Comparison of ENCODE assay signal across 9 cellular contexts in genomic region chr22:44701187-44701586, GRCh38. TPM values are rescaled to one million over a fixed set of nuclear protein-coding genes. Genes with fewer than 3 reads are reported as not detected.
DNase-seq lines count a peak whose midpoint lies in the region; ATAC-seq and TF ChIP-seq lines count a peak whose summit lies in the region.
"Had no signal": no experiment of that assay in that cellular context is flagged by ENCODE, and none has a peak within 500 bp of the region (broad histone marks: within the 10 kb centered on the region; RNA-seq: fewer than 3 reads in every experiment).

No MANE protein-coding gene starts in this region.

- DNase-seq in activated CD4-positive, alpha-beta T cell treated with anti-CD3 and anti-CD28 coated beads, Interleukin-2, amount 10 ng/mL, durations not matched to agents 24 days and 14 days, result no peak
- DNase-seq in activated CD4-positive, alpha-beta T cell treated with anti-CD3 and anti-CD28 coated beads for 4 hours, result no peak
- DNase-seq in WTC11 (ENCODE audit: low spot score), result no peak
- DNase-seq in suprapubic skin (ENCODE audit: low spot score in 2 of 2), result no peak
- no peak for DNase-seq in GOT3 (lab: John Stamatoyannopoulos, UW)
- no peak for DNase-seq in effector CD4-positive, alpha-beta T cell
- DNase-seq in NCI-H748 (lab: John Stamatoyannopoulos, UW; ENCODE audit: unreplicated experiment), result no peak

- CTCF ChIA-PET in WTC11 (lab: Charles Lee), result interaction anchor here (1.0 to 6.5 kb wide), 2 partner anchors 16 to 120 kb away, joined by 3 to 24 read pairs; no protein-coding TSS in a partner anchor

- H3K27ac Mint-ChIP-seq in activated CD4-positive, alpha-beta T cell treated with anti-CD3 and anti-CD28 coated beads, Interleukin-2, amount 10 ng/mL, durations not matched to agents 24 days and 14 days, result no peak overlapping the region
- H3K27ac Mint-ChIP-seq in WTC11, result no peak overlapping the region

- POLR2A ChIA-PET in WTC11 (lab: Charles Lee), result no interaction called here

- H3K27me3 Mint-ChIP-seq in activated CD4-positive, alpha-beta T cell treated with anti-CD3 and anti-CD28 coated beads, Interleukin-2, amount 10 ng/mL, durations not matched to agents 24 days and 14 days, result peaks cover 3% of the 10 kb centered on the region
- H3K27me3 Mint-ChIP-seq in WTC11 (ENCODE audit: low read depth), result peaks cover 35% of the 10 kb centered on the region

- no peaks in the 10 kb centered on the region for H3K36me3 Mint-ChIP-seq in activated CD4-positive, alpha-beta T cell treated with anti-CD3 and anti-CD28 coated beads, Interleukin-2, amount 10 ng/mL, durations not matched to agents 24 days and 14 days (ENCODE audit: low read depth)
- no peaks in the 10 kb centered on the region for H3K36me3 Mint-ChIP-seq in WTC11

- intact Hi-C loops in activated CD4-positive, alpha-beta T cell treated with anti-CD3 and anti-CD28 coated beads, Interleukin-2, amount 10 ng/mL, durations not matched to agents 24 days and 14 days (cut with micrococcal nuclease), result no loop called here

- H3K4me3 Mint-ChIP-seq in activated CD4-positive, alpha-beta T cell treated with anti-CD3 and anti-CD28 coated beads, Interleukin-2, amount 10 ng/mL, durations not matched to agents 24 days and 14 days, result peak overlapping the region; percentile 72
- H3K4me3 Mint-ChIP-seq in WTC11, result peak overlapping the region; percentile 53; the same call in 1 of the 2 replicates

- H3K4me3 ChIP-seq in mesodermal cell (ENCODE audit: extremely low read depth, insufficient read depth, low read length, poor library complexity, severe bottlenecking), result no peak overlapping the region
- H3K4me3 ChIP-seq in suprapubic skin, result no peak overlapping the region

- 100% methylated on average over 4 of the region's 4 CpGs for WGBS in mesodermal cell (ENCODE audit: insufficient coverage in 2 of 2), 2 experiments
- WGBS in suprapubic skin, result 83% methylated on average over 4 of the region's 4 CpGs

- H3K27me3 ChIP-seq in suprapubic skin, result no peaks in the 10 kb centered on the region

- H3K4me1 ChIP-seq in mesodermal cell (ENCODE audit: control insufficient read depth, insufficient read depth, low read length, poor library complexity, severe bottlenecking) (peaks cover 34% of the 10 kb centered on the region), suprapubic skin (peaks cover 40% of the 10 kb centered on the region)

- H3K27ac ChIP-seq in mesodermal cell (ENCODE audit: low read depth, low read length, severe bottlenecking) (peak overlapping the region; percentile 64), suprapubic skin (peak overlapping the region; percentile 56)

- no peak for TF ChIP-seq CTCF in WTC11 (IDR thresholded peaks at IDR 0.05)
- no peak for TF ChIP-seq CTCF in suprapubic skin (IDR thresholded peaks at IDR 0.05)

- H3K9me3 Mint-ChIP-seq in activated CD4-positive, alpha-beta T cell treated with anti-CD3 and anti-CD28 coated beads, Interleukin-2, amount 10 ng/mL, durations not matched to agents 24 days and 14 days, result no peaks in the 10 kb centered on the region
- no peaks in the 10 kb centered on the region for H3K9me3 Mint-ChIP-seq in WTC11

- H3K36me3 ChIP-seq in mesodermal cell (ENCODE audit: control insufficient read depth, insufficient read depth, low read length), result peaks cover 4% of the 10 kb centered on the region
- no peaks in the 10 kb centered on the region for H3K36me3 ChIP-seq in suprapubic skin

- TF ChIP-seq EP300 in suprapubic skin (IDR thresholded peaks at IDR 0.05), result no peak

- H3K9me3 ChIP-seq in mesodermal cell (ENCODE audit: control insufficient read depth, low read length) (no peaks in the 10 kb centered on the region), suprapubic skin (no peaks in the 10 kb centered on the region)

- no peak for ATAC-seq in WTC11

- no peak for TF ChIP-seq POLR2A in suprapubic skin (IDR thresholded peaks at IDR 0.05)

- peaks cover 4% of the 10 kb centered on the region for H3K4me1 Mint-ChIP-seq in activated CD4-positive, alpha-beta T cell treated with anti-CD3 and anti-CD28 coated beads, Interleukin-2, amount 10 ng/mL, durations not matched to agents 24 days and 14 days
- peaks cover 17% of the 10 kb centered on the region for H3K4me1 Mint-ChIP-seq in WTC11

TF ChIP-seq in WTC11, 78 proteins besides CTCF, POLR2A, EP300 and RAD21 (continues in another document):
- no peak for TF ChIP-seq PREB (CRISPR knock-in tag; IDR thresholded peaks at IDR 0.05; ENCODE audit: borderline replicate concordance)
- TF ChIP-seq FOXK1 (CRISPR knock-in tag; IDR thresholded peaks at IDR 0.05), result no peak
- TF ChIP-seq AFF4 (CRISPR knock-in tag; IDR thresholded peaks at IDR 0.05; ENCODE audit: borderline replicate concordance), result no peak
- TF ChIP-seq TP53 (CRISPR knock-in tag; IDR thresholded peaks at IDR 0.05), result no peak
- no peak for TF ChIP-seq ZNF416 (CRISPR knock-in tag; IDR thresholded peaks at IDR 0.05)
- TF ChIP-seq JUN (CRISPR knock-in tag; IDR thresholded peaks at IDR 0.05), result no peak
- no peak for TF ChIP-seq NR1H2 (CRISPR knock-in tag; IDR thresholded peaks at IDR 0.05)
- no peak for TF ChIP-seq SOX15 (CRISPR knock-in tag; IDR thresholded peaks at IDR 0.05)
- no peak for TF ChIP-seq RORB (CRISPR knock-in tag; IDR thresholded peaks at IDR 0.05)
- no peak for TF ChIP-seq CDX4 (CRISPR knock-in tag; IDR thresholded peaks at IDR 0.05; ENCODE audit: borderline replicate concordance)
- no peak for TF ChIP-seq FOXJ3 (CRISPR knock-in tag; IDR thresholded peaks at IDR 0.05; ENCODE audit: borderline replicate concordance)
- TF ChIP-seq NR3C1 (CRISPR knock-in tag; conservative IDR thresholded peaks at IDR 0.05; ENCODE audit: low read depth), result no peak
- no peak for TF ChIP-seq GABPB1 (CRISPR knock-in tag; IDR thresholded peaks at IDR 0.05)

RNA-seq across cellular contexts. Expression of gene PRR5, which starts 0.8 kb away (rescaled TPM):
- total RNA-seq in activated CD4-positive, alpha-beta T cell treated with anti-CD3 and anti-CD28 coated beads, Interleukin-2, amount 10 ng/mL, durations not matched to agents 24 days and 14 days, result 22.7 and 23.6 TPM in 2 replicates
- total RNA-seq in WTC11 (2021) (12.3 to 15.6 TPM (median 13.6 TPM) in 3 replicates), suprapubic skin (10 to 100 TPM; 14.9 to 25.0 (median 20.4) TPM)
- polyA plus RNA-seq in mesodermal cell (2013, experiment 1 of 2), result 20.4 TPM
- 20.8 TPM for polyA plus RNA-seq in mesodermal cell (2013, experiment 2 of 2)

RNA-seq across cellular contexts. Expression of gene ARHGAP8, which starts 51.2 kb away (rescaled TPM):
- 0.12 and 0.36 TPM in 2 replicates for total RNA-seq in activated CD4-positive, alpha-beta T cell treated with anti-CD3 and anti-CD28 coated beads, Interleukin-2, amount 10 ng/mL, durations not matched to agents 24 days and 14 days
- total RNA-seq in WTC11 (2021), result 50.5 to 61.4 TPM (median 58.0 TPM) in 3 replicates
- 5.6 TPM for polyA plus RNA-seq in mesodermal cell (2013, experiment 1 of 2)
- 4.8 TPM for polyA plus RNA-seq in mesodermal cell (2013, experiment 2 of 2)
- total RNA-seq in suprapubic skin, result 1 to 10 TPM; 1.5 to 6.9 (median 4.2) TPM
- total RNA-seq: A673 had no signal
